11 cellular contexts compared by ENCODE assay signal in the genomic region with DNA sequence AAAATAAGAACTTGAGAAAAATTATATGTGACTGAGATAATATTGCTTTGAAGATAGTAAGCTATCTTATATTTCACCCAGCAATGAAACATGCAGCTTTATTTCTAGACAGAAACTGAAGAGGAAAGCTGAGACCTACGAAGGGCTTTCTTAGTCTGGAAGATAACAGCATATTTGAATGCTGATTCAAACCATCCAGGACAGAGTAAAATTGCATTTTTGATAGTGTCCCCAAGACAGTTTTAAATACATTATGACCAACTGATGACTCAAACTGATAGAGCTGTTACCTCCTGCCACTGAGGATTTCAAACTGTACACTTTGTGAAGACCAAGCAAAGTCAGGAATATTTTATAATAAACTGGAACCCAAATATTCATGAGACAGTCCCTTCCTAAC.
"Had no signal": no experiment of that assay in that cellular context is flagged by ENCODE, and none has a peak within 500 bp of the region (broad histone marks: within the 10 kb centered on the region; RNA-seq: fewer than 3 reads in every experiment).

No MANE protein-coding gene starts in this region.

- H3K9ac ChIP-seq: parathyroid adenoma had no signal

- H3K27me3 ChIP-seq: cardiac muscle cell, colonic mucosa, gastroesophageal sphincter had no signal

- H3K4me3 ChIP-seq: cardiac muscle cell, colonic mucosa, gastroesophageal sphincter, skin epidermis had no signal

- H3K9me3 ChIP-seq: colonic mucosa, gastroesophageal sphincter had no signal

- DNase-seq: activated effector memory CD4-positive, alpha-beta T cell treated with anti-CD3 and anti-CD28 coated beads, Interleukin-2, amount 50 U/mL, for 16 hours; activated T-cell treated with anti-CD3 and anti-CD28 coated beads, Interleukin-2, amount 50 U/mL, for 4 hours; anterior cingulate cortex; colonic mucosa; effector CD4-positive, alpha-beta T cell; kidney glomerular epithelial cell; retina had no signal

- ATAC-seq: activated T-cell treated with anti-CD3 and anti-CD28 coated beads, Interleukin-2, amount 50 U/mL, for 4 hours; gastroesophageal sphincter had no signal

- H3K36me3 ChIP-seq: cardiac muscle cell, colonic mucosa, gastroesophageal sphincter had no signal

- H3K4me1 ChIP-seq: colonic mucosa, gastroesophageal sphincter, parathyroid adenoma had no signal

- H3K27ac ChIP-seq: cardiac muscle cell, colonic mucosa, gastroesophageal sphincter, parathyroid adenoma, skin epidermis had no signal
